In genomic region chr7:135169936-135170222, GRCh38 we compare ENCODE assay signal across 8 cellular contexts. TPM values are rescaled to one million over a fixed set of nuclear protein-coding genes. Genes with fewer than 3 reads are reported as not detected.
DNase-seq lines count a peak whose midpoint lies in the region; ATAC-seq, FAIRE-seq and TF ChIP-seq lines count a peak whose summit lies in the region.

No MANE protein-coding gene starts in this region.

- no peaks in the 10 kb centered on the region for H3K9me3 ChIP-seq in OCI-LY3 (ENCODE audit: insufficient read depth, low read length)
- H3K9me3 ChIP-seq in H1 (ENCODE audit: insufficient read depth in 2 of 2, low read depth in 1 of 2, low read length in 1 of 2) = no peaks in the 10 kb centered on the region
- H3K9me3 ChIP-seq in neutrophil = no peaks in the 10 kb centered on the region

- peak overlapping the region; percentile 93 for H2BK5ac ChIP-seq in H1 (ENCODE audit: low read depth, low read length)

- CTCF ChIA-PET in H1 (lab: Charles Lee; ENCODE audit: partially characterized antibody) = interaction anchor here (0.7 to 2.5 kb wide), 12 partner anchors 8 to 524 kb away, joined by 3 to 12 read pairs (median 4); partner anchors contain the start of gene AGBL3

- H3K9ac ChIP-seq in OCI-LY3 (ENCODE audit: low read length) = peak overlapping the region; percentile 96
- peak overlapping the region; percentile 59 to 91 (median 80) for H3K9ac ChIP-seq in H1 (replicated peaks in 1 of 4; ENCODE audit: extremely low read depth in 1 of 4, low read depth in 3 of 4, low read length in 3 of 4)

- 6% methylated on average over 5 of the region's 9 CpGs; no CpG with 5 or more reads in 1 of the 2 experiments for WGBS in H1 (ENCODE audit: extremely low coverage in 1 of 2, insufficient coverage in 1 of 2, insufficient read length in 1 of 2, insufficient replicate concordance in 2 of 2, low coverage in 1 of 2, low lambda C conversion rate in 2 of 2, missing lambda C conversion rate in 1 of 2), 2 experiments

- H3K4ac ChIP-seq in H1 (replicated peaks; ENCODE audit: insufficient read length, low read depth, low read length) = peak overlapping the region; percentile 2

- no peak overlapping the region for H2BK120ac ChIP-seq in H1 (replicated peaks; ENCODE audit: low read depth, low read length)

- no peak overlapping the region for H2BK12ac ChIP-seq in H1 (ENCODE audit: low read depth, low read length)

- H2AFZ ChIP-seq in OCI-LY3 (ENCODE audit: low read depth, low read length) = no peak overlapping the region
- H2AFZ ChIP-seq in H1 (ENCODE audit: low read length) = no peak overlapping the region

- H4K20me1 ChIP-seq in OCI-LY3 (ENCODE audit: insufficient read depth, low read length) (peaks cover 16% of the 10 kb centered on the region), H1 (replicated peaks in 1 of 2; ENCODE audit: control insufficient read depth in 1 of 2, insufficient read depth in 2 of 2, low read length in 2 of 2) (peaks cover 0 to 4% of the 10 kb centered on the region in 2 experiments)

- peak; percentile 23 for DNase-seq in activated CD8-positive, alpha-beta memory T cell treated with anti-CD3 and anti-CD28 coated beads, Interleukin-2, amount 50 U/mL, for 1 hour (ENCODE audit: extremely low read depth)
- DNase-seq in activated CD8-positive, alpha-beta memory T cell treated with anti-CD3 and anti-CD28 coated beads, Interleukin-2, amount 50 U/mL, for 48 hours = no peak
- DNase-seq in H1 (ENCODE audit: low read depth in 1 of 2, low spot score in 2 of 2) (no peak), superior temporal gyrus (ENCODE audit: extremely low spot score) (no peak)

- H4K8ac ChIP-seq in H1 (ENCODE audit: extremely low read depth, insufficient read depth, low read length) = peak overlapping the region; percentile 91; the same call in 1 of the 2 replicates

- no peak overlapping the region for H3K14ac ChIP-seq in H1 (ENCODE audit: insufficient read length)

- H2BK15ac ChIP-seq in H1 (ENCODE audit: low read length) = no peak overlapping the region

- ATAC-seq in GM18909 (IDR thresholded peaks at IDR 0.05; ENCODE audit: poor library complexity, unreplicated experiment) = no peak
- ATAC-seq in GM18861 (IDR thresholded peaks at IDR 0.05; ENCODE audit: unreplicated experiment) = no peak

- H2BK20ac ChIP-seq in H1 (ENCODE audit: low read length) = no peak overlapping the region

- peaks cover 30% of the 10 kb centered on the region for H3K4me1 ChIP-seq in OCI-LY3 (ENCODE audit: low read length)
- H3K4me1 ChIP-seq in H1 (replicated peaks in 1 of 4; ENCODE audit: control insufficient read depth in 3 of 4, insufficient read depth in 4 of 4, low read length in 3 of 4) = peaks cover 1 to 16% (median 3%) of the 10 kb centered on the region in 4 experiments; a peak in 4 of 7 replicates
- peaks cover 64 to 71% of the 10 kb centered on the region in 2 experiments for H3K4me1 ChIP-seq in neutrophil (ENCODE audit: control insufficient read depth in 1 of 2, insufficient read depth in 1 of 2, low read depth in 1 of 2, low read length in 1 of 2)

- H3K56ac ChIP-seq in H1 (replicated peaks; ENCODE audit: insufficient read length, low read depth, low read length) = peak overlapping the region; percentile 43

- H3K79me2 ChIP-seq in OCI-LY3 (ENCODE audit: low read length) (peaks cover 19% of the 10 kb centered on the region), H1 (ENCODE audit: control insufficient read depth in 1 of 2, insufficient read depth in 2 of 2, low read length in 2 of 2) (peaks cover 0 to 20% of the 10 kb centered on the region in 2 experiments; a peak in 2 of 4 replicates)

- TF ChIP-seq EP300 in H1 (IDR thresholded peaks at IDR 0.05; ENCODE audit: borderline replicate concordance in 1 of 2, low read depth in 2 of 2, low read length in 2 of 2) = no peak

- no peak for TF ChIP-seq RAD21 in H1 (IDR thresholded peaks at IDR 0.05 in 1 of 2, conservative IDR thresholded peaks at IDR 0.05 in 1 of 2; ENCODE audit: low read depth in 2 of 2, low read length in 2 of 2)

- peak overlapping the region; percentile 92 for H3K4me3 ChIP-seq in OCI-LY3 (ENCODE audit: low read length)
- peak overlapping the region; percentile 60 to 81 (median 72) for H3K4me3 ChIP-seq in H1 (ENCODE audit: extremely low read depth in 1 of 4, insufficient read depth in 2 of 4, low read depth in 3 of 4, low read length in 4 of 4)
- H3K4me3 ChIP-seq in neutrophil (ENCODE audit: low read depth in 1 of 2, low read length in 1 of 2) = peak overlapping the region; percentile 77 to 86

- TF ChIP-seq CTCF in OCI-LY3 (IDR thresholded peaks at IDR 0.05; ENCODE audit: low read depth, low read length) (no peak), H1 (IDR thresholded peaks at IDR 0.05; ENCODE audit: control extremely low read depth in 1 of 3, insufficient read depth in 1 of 3, low read depth in 1 of 3, low read length in 3 of 3) (no peak), neutrophil (IDR thresholded peaks at IDR 0.05) (no peak)

- H3K23me2 ChIP-seq in H1 (ENCODE audit: low read depth, low read length) = no peaks in the 10 kb centered on the region; the same call in 1 of the 2 replicates

- no peak overlapping the region for H3K23ac ChIP-seq in H1 (ENCODE audit: insufficient read length)

- H3K79me1 ChIP-seq in H1 (ENCODE audit: low read depth, low read length) = no peaks in the 10 kb centered on the region; the same call in 1 of the 2 replicates

- H3K27ac ChIP-seq in OCI-LY3 (ENCODE audit: low read length) (peak overlapping the region; percentile 93), H1 (ENCODE audit: low read depth, low read length) (peak overlapping the region; percentile 89), neutrophil (peak overlapping the region; percentile 93)

- H3K36me3 ChIP-seq in OCI-LY3 (replicated peaks; ENCODE audit: low read depth, low read length) (peaks cover 37% of the 10 kb centered on the region), H1 (ENCODE audit: control insufficient read depth in 2 of 4, insufficient read depth in 4 of 4, low read length in 3 of 4) (peaks cover 16 to 38% (median 32%) of the 10 kb centered on the region in 4 experiments), neutrophil (peaks cover 37% of the 10 kb centered on the region)

- no peak overlapping the region for H2AK5ac ChIP-seq in H1 (ENCODE audit: low read depth, low read length)

- peak overlapping the region; percentile 83 for H4K91ac ChIP-seq in H1 (replicated peaks; ENCODE audit: insufficient read length, low read length)

- peak overlapping the region; percentile 98 for H3K4me2 ChIP-seq in OCI-LY3 (ENCODE audit: low read length)
- peak overlapping the region; percentile 80 to 85 for H3K4me2 ChIP-seq in H1 (ENCODE audit: insufficient read depth in 1 of 2, low read depth in 2 of 2, low read length in 2 of 2)

- H3K27me3 ChIP-seq in OCI-LY3 (ENCODE audit: low read depth, low read length) = no peaks in the 10 kb centered on the region
- no peaks in the 10 kb centered on the region for H3K27me3 ChIP-seq in H1 (replicated peaks in 1 of 4; ENCODE audit: control insufficient read depth in 3 of 4, extremely low read depth in 1 of 4, insufficient read depth in 3 of 4, low read length in 3 of 4)
- H3K27me3 ChIP-seq in neutrophil = no peaks in the 10 kb centered on the region

- POLR2A ChIA-PET in H1 (lab: Charles Lee; ENCODE audit: partially characterized antibody) = interaction anchor here (1.4 to 4.7 kb wide), 6 partner anchors 9 to 184 kb away, joined by 4 to 32 read pairs (median 6); partner anchors contain the start of gene AGBL3

- no peak overlapping the region; the same call in none of the 2 replicates for H3K18ac ChIP-seq in H1 (ENCODE audit: extremely low read depth, low read length)

- FAIRE-seq in H1 (lab: Jason Lieb, UNC) = no peak

- TF ChIP-seq POLR2A in H1 (IDR thresholded peaks at IDR 0.05; ENCODE audit: control extremely low read depth in 1 of 2, low read depth in 2 of 2, low read length in 2 of 2) = no peak

- H4K5ac ChIP-seq in H1 (ENCODE audit: insufficient read length, low read depth, low read length) = peak overlapping the region; percentile 91

TF ChIP-seq in H1, 55 proteins besides CTCF, POLR2A, EP300 and RAD21:
- TF ChIP-seq CHD1 (IDR thresholded peaks at IDR 0.05; ENCODE audit: low read depth, low read length) (no peak), SRF (IDR thresholded peaks at IDR 0.05; ENCODE audit: low read depth, low read length) (no peak)

RNA-seq across cellular contexts. Expression of gene CYREN, which starts 0.6 kb away (rescaled TPM):
- 46.0 and 46.2 TPM in 2 replicates for total RNA-seq in H1 (2021; fragmentation: NEBNext Ultra II Directional; extraction: Animal tissue kit (Norgen Biotek cat#: 25700))
- 25.1 and 29.1 TPM in 2 replicates for polyA plus RNA-seq in H1 (2011; rRNA removed)
- polyA plus RNA-seq in H1 (2011; cell fraction: cytosol; rRNA removed) = 36.9 TPM
- 32.3 TPM for polyA plus RNA-seq in H1 (2011; cell fraction: nucleus; rRNA removed)
- 33.1 to 39.0 TPM (median 34.3 TPM) in 4 replicates for polyA plus RNA-seq in H1 (2012, experiment 1 of 2)
- 21.8 TPM for polyA plus RNA-seq in H1 (2012, experiment 2 of 2)
- polyA plus RNA-seq in H1 (2013, experiment 1 of 2) = 24.2 TPM
- polyA plus RNA-seq in H1 (2013, experiment 2 of 2) = 23.4 TPM
- 52.3 and 54.6 TPM in 2 replicates for polyA minus RNA-seq in H1 (2011; rRNA and poly(A)+ RNA removed)
- 33.2 TPM for polyA minus RNA-seq in H1 (2011; cell fraction: cytosol; rRNA and poly(A)+ RNA removed)
- 61.4 TPM for polyA minus RNA-seq in H1 (2011; cell fraction: nucleus; rRNA and poly(A)+ RNA removed)

RNA-seq across cellular contexts. Expression of gene TMEM140, which starts 22.0 kb away (rescaled TPM):
- not detected in 2 replicates for total RNA-seq in H1 (2021; fragmentation: NEBNext Ultra II Directional; extraction: Animal tissue kit (Norgen Biotek cat#: 25700))
- polyA plus RNA-seq in H1 (2011; rRNA removed) = not detected in 2 replicates
- not detected for polyA plus RNA-seq in H1 (2011; cell fraction: cytosol; rRNA removed)
- not detected for polyA plus RNA-seq in H1 (2011; cell fraction: nucleus; rRNA removed)
- polyA plus RNA-seq in H1 (2012, experiment 1 of 2) = 9.2 to 11.8 TPM (median 11.1 TPM) in 4 replicates
- polyA plus RNA-seq in H1 (2012, experiment 2 of 2) = 3.7 TPM
- not detected for polyA plus RNA-seq in H1 (2013, experiment 1 of 2)
- not detected for polyA plus RNA-seq in H1 (2013, experiment 2 of 2)
- polyA minus RNA-seq in H1 (2011; rRNA and poly(A)+ RNA removed) = 0.09 TPM in 1 of 2 replicates, not detected in the other
- not detected for polyA minus RNA-seq in H1 (2011; cell fraction: cytosol; rRNA and poly(A)+ RNA removed)
- not detected for polyA minus RNA-seq in H1 (2011; cell fraction: nucleus; rRNA and poly(A)+ RNA removed)

RNA-seq across cellular contexts. Expression of gene WDR91, which starts 41.4 kb away (rescaled TPM):
- total RNA-seq in H1 (2021; fragmentation: NEBNext Ultra II Directional; extraction: Animal tissue kit (Norgen Biotek cat#: 25700)) = 12.7 and 14.7 TPM in 2 replicates
- 8.2 and 11.2 TPM in 2 replicates for polyA plus RNA-seq in H1 (2011; rRNA removed)
- polyA plus RNA-seq in H1 (2011; cell fraction: cytosol; rRNA removed) = 13.0 TPM
- polyA plus RNA-seq in H1 (2011; cell fraction: nucleus; rRNA removed) = 38.4 TPM
- polyA plus RNA-seq in H1 (2012, experiment 1 of 2) = 4.8 to 9.7 TPM (median 9.0 TPM) in 4 replicates
- 6.7 TPM for polyA plus RNA-seq in H1 (2012, experiment 2 of 2)
- polyA plus RNA-seq in H1 (2013, experiment 1 of 2) = 5.7 TPM
- polyA plus RNA-seq in H1 (2013, experiment 2 of 2) = 5.6 TPM
- 13.2 and 16.6 TPM in 2 replicates for polyA minus RNA-seq in H1 (2011; rRNA and poly(A)+ RNA removed)
- 6.8 TPM for polyA minus RNA-seq in H1 (2011; cell fraction: cytosol; rRNA and poly(A)+ RNA removed)
- polyA minus RNA-seq in H1 (2011; cell fraction: nucleus; rRNA and poly(A)+ RNA removed) = 10.2 TPM
